Comparison of ENCODE assay signal across 8 cellular contexts in genomic region chr7:134646425-134647305, GRCh38.
A peak's percentile ranks its signal among the peaks of the same experiment; 100 is the strongest.
DNase-seq lines count a peak whose midpoint lies in the region; ATAC-seq lines count a peak whose summit lies in the region.

BPGM (plus strand) TSS chr7:134646853; CDS start chr7:134661508, 14,655 bp downstream.

- no peak within 1 kb of the TSS for H3K4me3 Mint-ChIP-seq in effector memory CD8-positive, alpha-beta T cell

- H3K27me3 Mint-ChIP-seq in effector memory CD8-positive, alpha-beta T cell = no peaks in the 10 kb centered on the region

- peak; percentile 100 for DNase-seq in COLO829 (ENCODE audit: low spot score)
- DNase-seq in HS-5 (ENCODE audit: low read depth) = peak; percentile 98
- peak; percentile 91 for DNase-seq in NK-92 (lab: John Stamatoyannopoulos, UW; ENCODE audit: unreplicated experiment)
- peak; percentile 95 for DNase-seq in activated CD8-positive, alpha-beta memory T cell treated with anti-CD3 and anti-CD28 coated beads for 24 hours
- peak; percentile 96 to 97 (median 97) for DNase-seq in effector memory CD8-positive, alpha-beta T cell
- DNase-seq in medulla oblongata (ENCODE audit: extremely low spot score) = peak; percentile 100
- DNase-seq in stimulated activated CD8-positive, alpha-beta memory T cell treated with anti-CD3 and anti-CD28 coated beads, Interleukin-12 subunit alpha, Interleukin-12 subunit beta, amount 100 ng/mL, for 1 hour (ENCODE audit: low read depth) = peak; percentile 93

- no peak within 1 kb of the TSS for H3K27ac Mint-ChIP-seq in effector memory CD8-positive, alpha-beta T cell

- peaks cover 17 to 19% of the 10 kb centered on the region in 2 donors for H3K4me1 Mint-ChIP-seq in effector memory CD8-positive, alpha-beta T cell (ENCODE audit: low read depth in 2 of 2)

- no peaks in the 10 kb centered on the region for H3K9me3 Mint-ChIP-seq in effector memory CD8-positive, alpha-beta T cell

- peak; percentile 97 for ATAC-seq in GM19468 (IDR thresholded peaks at IDR 0.05; ENCODE audit: extremely low read depth, unreplicated experiment)
- peak; percentile 94 for ATAC-seq in effector memory CD8-positive, alpha-beta T cell (replicated peaks)

- H3K36me3 Mint-ChIP-seq in effector memory CD8-positive, alpha-beta T cell (ENCODE audit: insufficient read depth) = peaks cover 8% of the 10 kb centered on the region

Comparison
In these comparisons a context has a peak if more than half of its experiments do, and no peak if none do; other contexts are left out.
1. Peak in every context shown above with its lines: DNase-seq and ATAC-seq.